8 cellular contexts compared by ENCODE assay signal in genomic region chr4:40629401-40630334, GRCh38. TPM values are rescaled to one million over a fixed set of nuclear protein-coding genes. Genes with fewer than 3 reads are reported as not detected.
DNase-seq lines count a peak whose midpoint lies in the region; ATAC-seq lines count a peak whose summit lies in the region.

Gene RBM47 (minus strand): TSS chr4:40629864. CDS start chr4:40438893, 190,971 bp downstream.

- DNase-seq in G401 (ENCODE audit: low spot score) (peak; percentile 48), SW480 (ENCODE audit: low spot score) (peak; percentile 30), left lobe of liver (ENCODE audit: low spot score) (peak; percentile 86)
- peak; percentile 26 for DNase-seq in stimulated activated CD4-positive, alpha-beta T cell treated with anti-CD3 and anti-CD28 coated beads, Interleukin-4, amount 100 ng/mL, for 24 hours
- DNase-seq in NK-92 treated with Interleukin-12 subunit alpha and Interleukin-12 subunit beta, amount 100 ng/mL, for 24 hours (lab: John Stamatoyannopoulos, UW), result no peak

- peaks cover 41% of the 10 kb centered on the region for H3K4me1 ChIP-seq in HUES6 (ENCODE audit: control insufficient read depth, insufficient read depth, low read length)

- in situ Hi-C loops in G401 (cut with HindIII; ENCODE audit: low sequenced_read_pairs), result no loop called here

- ATAC-seq in GM21515 (IDR thresholded peaks at IDR 0.05; ENCODE audit: unreplicated experiment) (peak; percentile 44), left lobe of liver (peak; percentile 89)

- peak within 1 kb of the TSS; percentile 93 for H3K27ac ChIP-seq in HUES6 (ENCODE audit: low read depth, low read length)
- H3K27ac ChIP-seq in cingulate gyrus (ENCODE audit: low read depth, low read length), result peak within 1 kb of the TSS; percentile 4

- peaks cover 6% of the 10 kb centered on the region; the same call in 1 of the 2 replicates for H3K36me3 ChIP-seq in HUES6 (ENCODE audit: control insufficient read depth, insufficient read depth, low read length)

- no peaks in the 10 kb centered on the region for H3K9me3 ChIP-seq in HUES6 (ENCODE audit: control insufficient read depth, insufficient read depth, low read depth, low read length)

- no peaks in the 10 kb centered on the region for H3K27me3 ChIP-seq in HUES6 (ENCODE audit: control insufficient read depth, insufficient read depth, low read length)

- H3K9ac ChIP-seq in HUES6 (ENCODE audit: low read length), result peak within 1 kb of the TSS; percentile 93

- H3K4me3 ChIP-seq in HUES6 (ENCODE audit: low read depth, low read length), result peak within 1 kb of the TSS; percentile 72

RNA-seq across cellular contexts. Expression of gene RBM47, which starts in this region (rescaled TPM):
- 25.4 and 49.7 TPM in 2 replicates for total RNA-seq in G401 (2014; rRNA removed; shearing (Covaris generic))
- total RNA-seq in left lobe of liver, result 56.5 TPM
